Comparison of ENCODE assay signal across 1 cellular context in genomic region chr19:47227347-47228167, GRCh38.
TF ChIP-seq lines count a peak whose summit lies in the region.

No MANE protein-coding gene starts in this region.

TF ChIP-seq in K562, 482 proteins besides CTCF, POLR2A, EP300 and RAD21 (continued from another document and continues in another):
- TF ChIP-seq ZNF592 (IDR thresholded peaks at IDR 0.05): no peak
- TF ChIP-seq ZNF384 (IDR thresholded peaks at IDR 0.05; ENCODE audit: low read depth, low read length): no peak
- TF ChIP-seq VEZF1 (CRISPR knock-in tag; IDR thresholded peaks at IDR 0.05): peak; percentile 96
- TF ChIP-seq POLR2AphosphoS2 (IDR thresholded peaks at IDR 0.05; ENCODE audit: low read length): no peak; the same call in 1 of the 2 replicates
- TF ChIP-seq, protein P1, sequence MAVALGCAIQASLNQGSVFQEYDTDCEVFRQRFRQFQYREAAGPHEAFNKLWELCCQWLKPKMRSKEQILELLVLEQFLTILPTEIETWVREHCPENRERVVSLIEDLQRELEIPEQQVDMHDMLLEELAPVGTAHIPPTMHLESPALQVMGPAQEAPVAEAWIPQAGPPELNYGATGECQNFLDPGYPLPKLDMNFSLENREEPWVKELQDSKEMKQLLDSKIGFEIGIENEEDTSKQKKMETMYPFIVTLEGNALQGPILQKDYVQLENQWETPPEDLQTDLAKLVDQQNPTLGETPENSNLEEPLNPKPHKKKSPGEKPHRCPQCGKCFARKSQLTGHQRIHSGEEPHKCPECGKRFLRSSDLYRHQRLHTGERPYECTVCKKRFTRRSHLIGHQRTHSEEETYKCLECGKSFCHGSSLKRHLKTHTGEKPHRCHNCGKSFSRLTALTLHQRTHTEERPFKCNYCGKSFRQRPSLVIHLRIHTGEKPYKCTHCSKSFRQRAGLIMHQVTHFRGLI (CRISPR knock-in tag; IDR thresholded peaks at IDR 0.05): no peak
- TF ChIP-seq RFX7 (CRISPR knock-in tag; IDR thresholded peaks at IDR 0.05): no peak
- TF ChIP-seq TBL1XR1 (IDR thresholded peaks at IDR 0.05; ENCODE audit: low read length in 2 of 2): peak; percentile 18 to 63; a peak in 1 of 4 replicates
- no peak for TF ChIP-seq NFE2 (IDR thresholded peaks at IDR 0.05; ENCODE audit: low read depth)
- TF ChIP-seq ZNF197 (CRISPR knock-in tag; IDR thresholded peaks at IDR 0.05; ENCODE audit: low read depth): peak; percentile 57; the same call in 1 of the 2 replicates
- no peak for TF ChIP-seq ZZZ3 (IDR thresholded peaks at IDR 0.05)
- no peak for TF ChIP-seq ELK3 (CRISPR knock-in tag; IDR thresholded peaks at IDR 0.05)
- 0 out of 2 replicates have a peak, but pooled peaks have one; percentile 5 for TF ChIP-seq BRD4 (IDR thresholded peaks at IDR 0.05)
- TF ChIP-seq PHB (CRISPR knock-in tag; IDR thresholded peaks at IDR 0.05): 0 out of 2 replicates have a peak, but pooled peaks have one; percentile 50
- no peak for TF ChIP-seq ZKSCAN8 (CRISPR knock-in tag; IDR thresholded peaks at IDR 0.05)
- TF ChIP-seq SMARCA5 (IDR thresholded peaks at IDR 0.05): peak; percentile 98
- no peak for TF ChIP-seq CBFB (CRISPR knock-in tag; IDR thresholded peaks at IDR 0.05)
- TF ChIP-seq ZNF445 (CRISPR knock-in tag; IDR thresholded peaks at IDR 0.05; ENCODE audit: low read depth): no peak
- no peak for TF ChIP-seq PYGO2 (tag; IDR thresholded peaks at IDR 0.05)
- TF ChIP-seq HLTF (IDR thresholded peaks at IDR 0.05): peak; percentile 96
- peak; percentile 68; the same call in 1 of the 2 replicates for TF ChIP-seq ESRRA (IDR thresholded peaks at IDR 0.05; ENCODE audit: borderline replicate concordance, low read depth)
- peak; percentile 46 for TF ChIP-seq RBFOX2 (IDR thresholded peaks at IDR 0.05; ENCODE audit: low read depth, low read length)
- TF ChIP-seq CBX5 (IDR thresholded peaks at IDR 0.05; ENCODE audit: borderline replicate concordance, low read depth): no peak
- peak; percentile 15; the same call in 1 of the 2 replicates for TF ChIP-seq E2F4 (CRISPR knock-in tag; IDR thresholded peaks at IDR 0.05; ENCODE audit: low read depth)
- no peak; a peak in 2 of 4 replicates for TF ChIP-seq KDM4B (IDR thresholded peaks at IDR 0.05; ENCODE audit: borderline replicate concordance in 2 of 2, low read depth in 1 of 2)
- peak; percentile 98 for TF ChIP-seq HDGF (IDR thresholded peaks at IDR 0.05)
- TF ChIP-seq HMG20B (CRISPR knock-in tag; IDR thresholded peaks at IDR 0.05): no peak
- TF ChIP-seq MTA1 (IDR thresholded peaks at IDR 0.05; ENCODE audit: borderline replicate concordance): peak; percentile 9; the same call in 1 of the 2 replicates
- TF ChIP-seq DDX20 (tag; IDR thresholded peaks at IDR 0.05; ENCODE audit: low read depth): no peak
- 0 out of 2 replicates have a peak, but pooled peaks have one; percentile 57 for TF ChIP-seq ZNF609 (CRISPR knock-in tag; IDR thresholded peaks at IDR 0.05; ENCODE audit: borderline replicate concordance)
- 0 out of 2 replicates have a peak, but pooled peaks have one; percentile 7 for TF ChIP-seq ZNF589 (CRISPR knock-in tag; IDR thresholded peaks at IDR 0.05; ENCODE audit: low read depth)
- TF ChIP-seq ZNF143 (CRISPR knock-in tag; IDR thresholded peaks at IDR 0.05): 0 out of 2 replicates have a peak, but pooled peaks have one; percentile 5
- TF ChIP-seq ZNF830 (CRISPR knock-in tag; IDR thresholded peaks at IDR 0.05): peak; percentile 57; the same call in 1 of the 2 replicates
- peak; percentile 60; the same call in 1 of the 2 replicates for TF ChIP-seq TRIM28 (IDR thresholded peaks at IDR 0.05)
- peak; percentile 37 for TF ChIP-seq KDM5B (IDR thresholded peaks at IDR 0.05; ENCODE audit: insufficient replicate concordance, low read depth, low read length)
- TF ChIP-seq PHF21A (IDR thresholded peaks at IDR 0.05; ENCODE audit: borderline replicate concordance, low read depth): peak; percentile 7; the same call in 1 of the 2 replicates
- TF ChIP-seq RBM15 (IDR thresholded peaks at IDR 0.05; ENCODE audit: insufficient read depth, low read length): no peak
- TF ChIP-seq DMBX1 (CRISPR knock-in tag; IDR thresholded peaks at IDR 0.05; ENCODE audit: borderline replicate concordance): 0 out of 2 replicates have a peak, but pooled peaks have one; percentile 9
- TF ChIP-seq ARID3A (IDR thresholded peaks at IDR 0.05; ENCODE audit: borderline replicate concordance, low read depth, low read length): no peak
- no peak for TF ChIP-seq ZBED1 (IDR thresholded peaks at IDR 0.05)
- TF ChIP-seq TBP (optimal IDR thresholded peaks at IDR 0.05; ENCODE audit: low read depth, low read length): peak; percentile 17
- no peak for TF ChIP-seq PCBP1 (IDR thresholded peaks at IDR 0.05; ENCODE audit: low read depth, low read length, poor library complexity, severe bottlenecking)
- TF ChIP-seq ZBTB43 (CRISPR knock-in tag; IDR thresholded peaks at IDR 0.05): no peak; the same call in 1 of the 2 replicates
- TF ChIP-seq, protein P2, sequence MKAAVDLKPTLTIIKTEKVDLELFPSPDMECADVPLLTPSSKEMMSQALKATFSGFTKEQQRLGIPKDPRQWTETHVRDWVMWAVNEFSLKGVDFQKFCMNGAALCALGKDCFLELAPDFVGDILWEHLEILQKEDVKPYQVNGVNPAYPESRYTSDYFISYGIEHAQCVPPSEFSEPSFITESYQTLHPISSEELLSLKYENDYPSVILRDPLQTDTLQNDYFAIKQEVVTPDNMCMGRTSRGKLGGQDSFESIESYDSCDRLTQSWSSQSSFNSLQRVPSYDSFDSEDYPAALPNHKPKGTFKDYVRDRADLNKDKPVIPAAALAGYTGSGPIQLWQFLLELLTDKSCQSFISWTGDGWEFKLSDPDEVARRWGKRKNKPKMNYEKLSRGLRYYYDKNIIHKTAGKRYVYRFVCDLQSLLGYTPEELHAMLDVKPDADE (conservative IDR thresholded peaks at IDR 0.05; ENCODE audit: control insufficient read depth, low read depth, low read length): no peak; the same call in 1 of the 2 replicates
